1 cellular context compared by ENCODE assay signal in the genomic region with DNA sequence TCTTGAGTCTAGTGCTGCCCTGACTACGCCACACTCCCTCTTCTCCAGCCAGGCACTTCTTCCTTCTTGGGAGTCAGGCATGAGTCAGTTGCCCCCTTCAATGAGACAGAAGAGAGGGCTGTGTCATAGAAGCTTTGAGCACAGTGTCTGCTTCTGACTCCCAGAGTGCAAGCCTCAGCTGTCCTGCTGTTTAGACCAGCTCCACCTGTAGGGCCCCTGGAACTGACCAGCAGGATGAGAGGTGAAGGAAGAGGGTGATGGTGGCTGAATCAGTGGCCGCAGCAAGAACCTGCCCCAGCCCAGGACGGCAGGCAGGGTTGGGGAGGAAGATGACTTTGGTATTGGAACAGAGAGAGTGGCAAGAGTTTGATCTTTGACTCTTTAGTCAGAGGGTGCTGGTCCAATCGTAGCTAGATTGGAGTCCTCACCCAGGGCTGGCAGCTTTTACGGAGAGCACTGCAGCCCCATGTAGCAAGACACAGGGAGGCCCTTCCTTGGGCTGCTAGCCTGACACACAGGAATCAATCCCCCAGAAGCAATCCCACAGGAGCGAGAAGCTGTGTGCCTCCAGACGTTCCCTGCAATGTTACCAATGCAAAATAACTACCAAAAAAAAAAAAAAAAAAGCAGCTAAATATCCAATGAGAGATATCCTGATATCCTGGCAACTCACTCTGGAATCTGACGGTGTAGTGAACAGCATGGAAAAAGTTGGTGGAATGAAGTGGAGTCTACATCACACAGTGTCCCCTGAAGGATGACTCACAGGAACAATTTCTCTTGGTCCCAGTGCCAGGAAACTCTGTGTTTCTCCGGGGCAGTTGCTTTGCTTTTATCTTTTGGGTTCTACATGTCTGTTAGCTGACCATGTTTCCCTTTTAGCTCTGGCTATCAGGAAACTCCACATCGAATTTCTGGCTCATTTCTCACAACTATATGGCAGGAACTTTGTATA.
TF ChIP-seq lines count a peak whose summit lies in the region.

No MANE protein-coding gene starts in this region.

TF ChIP-seq in SK-N-SH, 30 proteins besides CTCF, POLR2A, EP300 and RAD21 (continued from another document):
- TF ChIP-seq, protein P1, sequence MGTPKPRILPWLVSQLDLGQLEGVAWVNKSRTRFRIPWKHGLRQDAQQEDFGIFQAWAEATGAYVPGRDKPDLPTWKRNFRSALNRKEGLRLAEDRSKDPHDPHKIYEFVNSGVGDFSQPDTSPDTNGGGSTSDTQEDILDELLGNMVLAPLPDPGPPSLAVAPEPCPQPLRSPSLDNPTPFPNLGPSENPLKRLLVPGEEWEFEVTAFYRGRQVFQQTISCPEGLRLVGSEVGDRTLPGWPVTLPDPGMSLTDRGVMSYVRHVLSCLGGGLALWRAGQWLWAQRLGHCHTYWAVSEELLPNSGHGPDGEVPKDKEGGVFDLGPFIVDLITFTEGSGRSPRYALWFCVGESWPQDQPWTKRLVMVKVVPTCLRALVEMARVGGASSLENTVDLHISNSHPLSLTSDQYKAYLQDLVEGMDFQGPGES (IDR thresholded peaks at IDR 0.05; ENCODE audit: low read depth, low read length), result no peak
- peak; percentile 81 for TF ChIP-seq JUND (IDR thresholded peaks at IDR 0.05)
- TF ChIP-seq MXI1 (IDR thresholded peaks at IDR 0.05; ENCODE audit: low read depth, low read length), result no peak
- TF ChIP-seq NFIC (IDR thresholded peaks at IDR 0.05; ENCODE audit: borderline replicate concordance), result peak; percentile 77
- peak; percentile 41 for TF ChIP-seq TCF12 (IDR thresholded peaks at IDR 0.05)
- TF ChIP-seq ELF1 (IDR thresholded peaks at IDR 0.05), result no peak
- no peak for TF ChIP-seq CHD2 (IDR thresholded peaks at IDR 0.05; ENCODE audit: low read length, partially characterized antibody)
- TF ChIP-seq, protein P2, sequence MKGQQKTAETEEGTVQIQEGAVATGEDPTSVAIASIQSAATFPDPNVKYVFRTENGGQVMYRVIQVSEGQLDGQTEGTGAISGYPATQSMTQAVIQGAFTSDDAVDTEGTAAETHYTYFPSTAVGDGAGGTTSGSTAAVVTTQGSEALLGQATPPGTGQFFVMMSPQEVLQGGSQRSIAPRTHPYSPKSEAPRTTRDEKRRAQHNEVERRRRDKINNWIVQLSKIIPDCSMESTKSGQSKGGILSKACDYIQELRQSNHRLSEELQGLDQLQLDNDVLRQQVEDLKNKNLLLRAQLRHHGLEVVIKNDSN (IDR thresholded peaks at IDR 0.05; ENCODE audit: borderline replicate concordance, low read depth), result no peak
- no peak for TF ChIP-seq FOXJ3 (CRISPR knock-in tag; IDR thresholded peaks at IDR 0.05)
- peak; percentile 86 for TF ChIP-seq FOSL2 (IDR thresholded peaks at IDR 0.05; ENCODE audit: borderline replicate concordance, low read depth)
- no peak for TF ChIP-seq SIN3A (IDR thresholded peaks at IDR 0.05; ENCODE audit: borderline replicate concordance, low read depth, low read length)
- TF ChIP-seq, protein P3, sequence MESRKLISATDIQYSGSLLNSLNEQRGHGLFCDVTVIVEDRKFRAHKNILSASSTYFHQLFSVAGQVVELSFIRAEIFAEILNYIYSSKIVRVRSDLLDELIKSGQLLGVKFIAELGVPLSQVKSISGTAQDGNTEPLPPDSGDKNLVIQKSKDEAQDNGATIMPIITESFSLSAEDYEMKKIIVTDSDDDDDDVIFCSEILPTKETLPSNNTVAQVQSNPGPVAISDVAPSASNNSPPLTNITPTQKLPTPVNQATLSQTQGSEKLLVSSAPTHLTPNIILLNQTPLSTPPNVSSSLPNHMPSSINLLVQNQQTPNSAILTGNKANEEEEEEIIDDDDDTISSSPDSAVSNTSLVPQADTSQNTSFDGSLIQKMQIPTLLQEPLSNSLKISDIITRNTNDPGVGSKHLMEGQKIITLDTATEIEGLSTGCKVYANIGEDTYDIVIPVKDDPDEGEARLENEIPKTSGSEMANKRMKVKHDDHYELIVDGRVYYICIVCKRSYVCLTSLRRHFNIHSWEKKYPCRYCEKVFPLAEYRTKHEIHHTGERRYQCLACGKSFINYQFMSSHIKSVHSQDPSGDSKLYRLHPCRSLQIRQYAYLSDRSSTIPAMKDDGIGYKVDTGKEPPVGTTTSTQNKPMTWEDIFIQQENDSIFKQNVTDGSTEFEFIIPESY (IDR thresholded peaks at IDR 0.05; ENCODE audit: borderline replicate concordance, low read depth), result no peak
- TF ChIP-seq TEAD4 (IDR thresholded peaks at IDR 0.05; ENCODE audit: borderline replicate concordance, insufficient read depth), result peak; percentile 39; the same call in 1 of the 2 replicates
- TF ChIP-seq POLR2AphosphoS5 (IDR thresholded peaks at IDR 0.05; ENCODE audit: low read depth, low read length), result no peak
- TF ChIP-seq, protein P4, sequence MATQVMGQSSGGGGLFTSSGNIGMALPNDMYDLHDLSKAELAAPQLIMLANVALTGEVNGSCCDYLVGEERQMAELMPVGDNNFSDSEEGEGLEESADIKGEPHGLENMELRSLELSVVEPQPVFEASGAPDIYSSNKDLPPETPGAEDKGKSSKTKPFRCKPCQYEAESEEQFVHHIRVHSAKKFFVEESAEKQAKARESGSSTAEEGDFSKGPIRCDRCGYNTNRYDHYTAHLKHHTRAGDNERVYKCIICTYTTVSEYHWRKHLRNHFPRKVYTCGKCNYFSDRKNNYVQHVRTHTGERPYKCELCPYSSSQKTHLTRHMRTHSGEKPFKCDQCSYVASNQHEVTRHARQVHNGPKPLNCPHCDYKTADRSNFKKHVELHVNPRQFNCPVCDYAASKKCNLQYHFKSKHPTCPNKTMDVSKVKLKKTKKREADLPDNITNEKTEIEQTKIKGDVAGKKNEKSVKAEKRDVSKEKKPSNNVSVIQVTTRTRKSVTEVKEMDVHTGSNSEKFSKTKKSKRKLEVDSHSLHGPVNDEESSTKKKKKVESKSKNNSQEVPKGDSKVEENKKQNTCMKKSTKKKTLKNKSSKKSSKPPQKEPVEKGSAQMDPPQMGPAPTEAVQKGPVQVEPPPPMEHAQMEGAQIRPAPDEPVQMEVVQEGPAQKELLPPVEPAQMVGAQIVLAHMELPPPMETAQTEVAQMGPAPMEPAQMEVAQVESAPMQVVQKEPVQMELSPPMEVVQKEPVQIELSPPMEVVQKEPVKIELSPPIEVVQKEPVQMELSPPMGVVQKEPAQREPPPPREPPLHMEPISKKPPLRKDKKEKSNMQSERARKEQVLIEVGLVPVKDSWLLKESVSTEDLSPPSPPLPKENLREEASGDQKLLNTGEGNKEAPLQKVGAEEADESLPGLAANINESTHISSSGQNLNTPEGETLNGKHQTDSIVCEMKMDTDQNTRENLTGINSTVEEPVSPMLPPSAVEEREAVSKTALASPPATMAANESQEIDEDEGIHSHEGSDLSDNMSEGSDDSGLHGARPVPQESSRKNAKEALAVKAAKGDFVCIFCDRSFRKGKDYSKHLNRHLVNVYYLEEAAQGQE (IDR thresholded peaks at IDR 0.05; ENCODE audit: low read depth, low read length), result 0 out of 2 replicates have a peak, but pooled peaks have one; percentile 19
